In genomic region chr1:108732398-108732797, GRCh38 we compare ENCODE assay signal across 1 cellular context.
TF ChIP-seq lines count a peak whose summit lies in the region.

No MANE protein-coding gene starts in this region.

TF ChIP-seq in SK-N-SH treated with all-trans-retinoic acid at 6 μM for 48 hours, 23 proteins besides CTCF, POLR2A, EP300 and RAD21 (continued from another document):
- TF ChIP-seq TSHZ2 (CRISPR knock-in tag; IDR thresholded peaks at IDR 0.05): no peak
- TF ChIP-seq ARNTL (CRISPR knock-in tag; IDR thresholded peaks at IDR 0.05; ENCODE audit: borderline replicate concordance, low read depth): no peak
- TF ChIP-seq ISL1 (CRISPR knock-in tag; IDR thresholded peaks at IDR 0.05): no peak
- no peak for TF ChIP-seq ZNF8 (CRISPR knock-in tag; IDR thresholded peaks at IDR 0.05)
- no peak for TF ChIP-seq RARB (CRISPR knock-in tag; IDR thresholded peaks at IDR 0.05)
- no peak for TF ChIP-seq GLIS3 (CRISPR knock-in tag; IDR thresholded peaks at IDR 0.05)
- TF ChIP-seq BACH2 (CRISPR knock-in tag; IDR thresholded peaks at IDR 0.05; ENCODE audit: borderline replicate concordance): no peak
- TF ChIP-seq POU6F1 (CRISPR knock-in tag; IDR thresholded peaks at IDR 0.05; ENCODE audit: borderline replicate concordance, low read depth): no peak
- TF ChIP-seq OSR1 (CRISPR knock-in tag; IDR thresholded peaks at IDR 0.05): no peak
- TF ChIP-seq ZFP3 (CRISPR knock-in tag; IDR thresholded peaks at IDR 0.05): no peak
